1 cellular context compared by ENCODE assay signal in genomic region chr21:41605934-41606285, GRCh38.
TF ChIP-seq lines count a peak whose summit lies in the region.

No MANE protein-coding gene starts in this region.

TF ChIP-seq in H1, 55 proteins besides CTCF, POLR2A, EP300 and RAD21:
- TF ChIP-seq ASH2L (IDR thresholded peaks at IDR 0.05; ENCODE audit: low read length) = no peak
- no peak for TF ChIP-seq CBX5 (IDR thresholded peaks at IDR 0.05; ENCODE audit: low read depth, low read length)
- no peak for TF ChIP-seq FOSL1 (IDR thresholded peaks at IDR 0.05; ENCODE audit: insufficient read depth, low read depth, low read length)
- TF ChIP-seq POLR2AphosphoS5 (IDR thresholded peaks at IDR 0.05; ENCODE audit: low read depth, low read length) = no peak
- no peak for TF ChIP-seq GABPA (IDR thresholded peaks at IDR 0.05; ENCODE audit: borderline replicate concordance, insufficient read depth, low read length)
- TF ChIP-seq, protein P1, sequence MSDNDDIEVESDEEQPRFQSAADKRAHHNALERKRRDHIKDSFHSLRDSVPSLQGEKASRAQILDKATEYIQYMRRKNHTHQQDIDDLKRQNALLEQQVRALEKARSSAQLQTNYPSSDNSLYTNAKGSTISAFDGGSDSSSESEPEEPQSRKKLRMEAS (IDR thresholded peaks at IDR 0.05) = no peak
- no peak for TF ChIP-seq JUND (IDR thresholded peaks at IDR 0.05; ENCODE audit: low read length)
- no peak for TF ChIP-seq USF2 (IDR thresholded peaks at IDR 0.05; ENCODE audit: low read length)
- TF ChIP-seq RNF2 (IDR thresholded peaks at IDR 0.05; ENCODE audit: borderline replicate concordance, low read depth, low read length, missing control alignments, poor library complexity, severe bottlenecking) = no peak
